8 cellular contexts compared by ENCODE assay signal in the genomic region with DNA sequence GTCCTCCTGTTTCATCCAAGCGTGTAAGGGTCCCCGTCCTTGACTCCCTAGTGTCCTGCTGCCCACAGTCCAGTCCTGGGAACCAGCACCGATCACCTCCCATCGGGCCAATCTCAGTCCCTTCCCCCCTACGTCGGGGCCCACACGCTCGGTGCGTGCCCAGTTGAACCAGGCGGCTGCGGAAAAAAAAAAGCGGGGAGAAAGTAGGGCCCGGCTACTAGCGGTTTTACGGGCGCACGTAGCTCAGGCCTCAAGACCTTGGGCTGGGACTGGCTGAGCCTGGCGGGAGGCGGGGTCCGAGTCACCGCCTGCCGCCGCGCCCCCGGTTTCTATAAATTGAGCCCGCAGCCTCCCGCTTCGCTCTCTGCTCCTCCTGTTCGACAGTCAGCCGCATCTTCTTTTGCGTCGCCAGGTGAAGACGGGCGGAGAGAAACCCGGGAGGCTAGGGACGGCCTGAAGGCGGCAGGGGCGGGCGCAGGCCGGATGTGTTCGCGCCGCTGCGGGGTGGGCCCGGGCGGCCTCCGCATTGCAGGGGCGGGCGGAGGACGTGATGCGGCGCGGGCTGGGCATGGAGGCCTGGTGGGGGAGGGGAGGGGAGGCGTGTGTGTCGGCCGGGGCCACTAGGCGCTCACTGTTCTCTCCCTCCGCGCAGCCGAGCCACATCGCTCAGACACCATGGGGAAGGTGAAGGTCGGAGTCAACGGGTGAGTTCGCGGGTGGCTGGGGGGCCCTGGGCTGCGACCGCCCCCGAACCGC. TPM values are rescaled to one million over a fixed set of nuclear protein-coding genes. Genes with fewer than 3 reads are reported as not detected.
DNase-seq lines count a peak whose midpoint lies in the region; ATAC-seq and TF ChIP-seq lines count a peak whose summit lies in the region.

Gene GAPDH (plus strand): TSS at position 360 of the 756 bp plus-strand sequence. CDS start 316 bp downstream, at position 676.

- TF ChIP-seq POLR2A in IMR-90 (IDR thresholded peaks at IDR 0.05; ENCODE audit: low read depth, low read length), result peak; percentile 100

- peaks cover 2 to 65% of the 10 kb centered on the region in 2 experiments; a peak in 3 of 4 replicates for H3K79me1 ChIP-seq in IMR-90 (ENCODE audit: low read depth in 1 of 2, low read length in 2 of 2)

- in situ Hi-C loops in IMR-90 (cut with MboI; ENCODE audit: low sequenced_read_pairs), result no loop called here

- peak within 1 kb of the TSS; percentile 95 for H2AK5ac ChIP-seq in IMR-90 (ENCODE audit: low read depth, low read length)

- H3K36me3 ChIP-seq in IMR-90 (ENCODE audit: control insufficient read depth, insufficient read depth, low read length), result peaks cover 52% of the 10 kb centered on the region
- peaks cover 82% of the 10 kb centered on the region for H3K36me3 ChIP-seq in OCI-LY7 (ENCODE audit: insufficient read depth, low read length)
- peaks cover 4% of the 10 kb centered on the region for H3K36me3 ChIP-seq in mucosa of descending colon (ENCODE audit: low read depth)

- H2BK5ac ChIP-seq in IMR-90 (ENCODE audit: low read depth, low read length, poor library complexity, severe bottlenecking), result peak within 1 kb of the TSS; percentile 99

- H2AFZ ChIP-seq in IMR-90 (replicated peaks; ENCODE audit: low read length, poor library complexity) (peak within 1 kb of the TSS; percentile 95), OCI-LY7 (ENCODE audit: low read length) (peak within 1 kb of the TSS; percentile 64; the same call in 1 of the 2 replicates)

- peak within 1 kb of the TSS; percentile 94 for H3K27ac ChIP-seq in IMR-90 (ENCODE audit: insufficient read depth, low read length)
- H3K27ac ChIP-seq in OCI-LY7 (ENCODE audit: low read depth, low read length, poor library complexity, severe bottlenecking), result peak within 1 kb of the TSS; percentile 95

- peak within 1 kb of the TSS; percentile 86 for H2BK20ac ChIP-seq in IMR-90 (ENCODE audit: low read depth, low read length)

- peak within 1 kb of the TSS; percentile 80 to 98 for H4K8ac ChIP-seq in IMR-90 (ENCODE audit: low read depth in 2 of 2, low read length in 2 of 2)

- peaks cover 43% of the 10 kb centered on the region for H3K79me2 ChIP-seq in OCI-LY7 (ENCODE audit: insufficient read depth, low read depth, low read length)

- H3K4me3 ChIP-seq in IMR-90 (ENCODE audit: insufficient read depth, low read depth, low read length) (peak within 1 kb of the TSS; percentile 66), OCI-LY7 (ENCODE audit: low read depth, low read length, poor library complexity, severe bottlenecking) (peak within 1 kb of the TSS; percentile 93), mucosa of descending colon (peak within 1 kb of the TSS; percentile 86)

- H2AK9ac ChIP-seq in IMR-90 (replicated peaks; ENCODE audit: low read depth, low read length, poor library complexity), result peak within 1 kb of the TSS; percentile 100

- peak; percentile 62 for ATAC-seq in GM21528 (IDR thresholded peaks at IDR 0.05; ENCODE audit: low FRiP score, unreplicated experiment)
- peak; percentile 51 for ATAC-seq in IMR-90 (ENCODE audit: low read depth)
- ATAC-seq in mucosa of descending colon, result peak; percentile 80

- BruUV-seq in IMR-90 (replicated peaks; lab: Mats Ljungman, UMichigan) (no TSS peak), OCI-LY7 (replicated peaks; lab: Mats Ljungman, UMichigan) (no TSS peak)

- H3K56ac ChIP-seq in IMR-90 (ENCODE audit: extremely low read depth, insufficient read depth, low read length), result peak within 1 kb of the TSS; percentile 92

- H3K9me3 ChIP-seq in IMR-90 (ENCODE audit: control insufficient read depth, insufficient read depth, low read length) (no peaks in the 10 kb centered on the region), OCI-LY7 (ENCODE audit: low read length) (no peaks in the 10 kb centered on the region), mucosa of descending colon (no peaks in the 10 kb centered on the region)

- intact Hi-C loops in IMR-90 (cut with micrococcal nuclease), result loop anchor here (1.0 kb wide), 1 partner anchor 111 kb away; no protein-coding TSS in a partner anchor
- intact Hi-C loops in OCI-LY7 (cut with micrococcal nuclease; ENCODE audit: unreplicated experiment), result loop anchor here (1.0 to 5.0 kb wide), 3 partner anchors 40 to 197 kb away; partner anchors contain the start of genes NCAPD2 and VAMP1
- intact Hi-C loops in mucosa of descending colon (cut with DNase I, micrococcal nuclease), result no loop called here

- H4K5ac ChIP-seq in IMR-90 (ENCODE audit: low read depth, low read length), result peak within 1 kb of the TSS; percentile 93

- H4K20me1 ChIP-seq in IMR-90 (ENCODE audit: insufficient read depth, low read length) (peaks cover 50% of the 10 kb centered on the region), OCI-LY7 (ENCODE audit: insufficient read depth, low read length) (peaks cover 11% of the 10 kb centered on the region; the same call in 1 of the 2 replicates)

- peak within 1 kb of the TSS; percentile 95 for H3K4me2 ChIP-seq in IMR-90 (ENCODE audit: low read depth, low read length)
- peak within 1 kb of the TSS; percentile 93 for H3K4me2 ChIP-seq in OCI-LY7 (ENCODE audit: low read length)

- H3K9me2 ChIP-seq in OCI-LY7 (ENCODE audit: insufficient read depth, low read length), result no peaks in the 10 kb centered on the region

- no peaks in the 10 kb centered on the region for H3K27me3 ChIP-seq in IMR-90 (ENCODE audit: control insufficient read depth, insufficient read depth, low read length)

- 0 out of 2 replicates have a peak, but pooled peaks have one; percentile 3 for TF ChIP-seq CTCF in IMR-90 (conservative IDR thresholded peaks at IDR 0.05; ENCODE audit: low read depth, low read length)
- no peak for TF ChIP-seq CTCF in OCI-LY7 (conservative IDR thresholded peaks at IDR 0.05; ENCODE audit: low read length)
- TF ChIP-seq CTCF in mucosa of descending colon (IDR thresholded peaks at IDR 0.05), result no peak

- H2BK15ac ChIP-seq in IMR-90 (ENCODE audit: low read depth, low read length), result peak within 1 kb of the TSS; percentile 96; the same call in 2 of the 3 replicates

- H4K91ac ChIP-seq in IMR-90 (ENCODE audit: insufficient read depth, low read depth, low read length), result peak within 1 kb of the TSS; percentile 99

- 2% methylated on average over 44 of the region's 69 CpGs; no CpG with 5 or more reads in 1 of the 2 experiments for WGBS in IMR-90 (ENCODE audit: extremely low coverage in 2 of 2, insufficient read length in 1 of 2), 2 experiments

- no peak for TF ChIP-seq RAD21 in IMR-90 (IDR thresholded peaks at IDR 0.05; ENCODE audit: low read length)

- dilution Hi-C loops in IMR-90 (cut with HindIII; ENCODE audit: low sequenced_read_pairs, unreplicated experiment), result no loop called here

- peak within 1 kb of the TSS; percentile 96 for H3K23ac ChIP-seq in IMR-90 (ENCODE audit: low read depth, low read length)

- H2BK120ac ChIP-seq in IMR-90 (ENCODE audit: low read depth, low read length), result peak within 1 kb of the TSS; percentile 96

- peak; percentile 82 for DNase-seq in DMS 273 treated with DMSO at 0.1 percent for 48 hours (lab: John Stamatoyannopoulos, UW)
- DNase-seq in IMR-90, result peak; percentile 97
- peak; percentile 99 for DNase-seq in OCI-LY7 (ENCODE audit: low spot score)
- DNase-seq in activated T-cell treated with anti-CD3 and anti-CD28 coated beads for 24 hours (ENCODE audit: low read depth), result peak; percentile 85
- peak; percentile 81 for DNase-seq in epidermal melanocyte (ENCODE audit: insufficient read length, low spot score)
- peak; percentile 93 to 96 (median 94) for DNase-seq in mucosa of descending colon
- peak; percentile 67 to 82 for DNase-seq in stimulated activated CD8-positive, alpha-beta memory T cell treated with anti-CD3 and anti-CD28 coated beads, Interleukin-4, amount 100 ng/mL, for 4 hours (ENCODE audit: low read depth in 2 of 2, low spot score in 1 of 2)

- POLR2A ChIA-PET in IMR-90 (lab: Charles Lee; ENCODE audit: unreplicated experiment), result interaction anchor here (0.5 to 2.9 kb wide), 41 partner anchors 12 to 543 kb away, joined by 3 to 48 read pairs (median 6); partner anchors contain the start of genes COPS7A, MRPL51, NOP2 and VAMP1
- POLR2A ChIA-PET in OCI-LY7 (lab: Charles Lee), result interaction anchor here (0.5 to 2.9 kb wide), 25 partner anchors 8 to 325 kb away, joined by 3 to 14 read pairs (median 4); partner anchors contain the start of genes TAPBPL, USP5 and VAMP1

- peak within 1 kb of the TSS; percentile 99 for H3K14ac ChIP-seq in IMR-90 (replicated peaks; ENCODE audit: low read depth, low read length)

- H3K9ac ChIP-seq in IMR-90 (ENCODE audit: low read depth, low read length), result peak within 1 kb of the TSS; percentile 92

- H3K4me1 ChIP-seq in IMR-90 (ENCODE audit: control insufficient read depth, insufficient read depth, low read length), result peaks cover 12% of the 10 kb centered on the region
- H3K4me1 ChIP-seq in OCI-LY7 (ENCODE audit: insufficient read depth, low read length, poor library complexity, severe bottlenecking), result peaks cover 49% of the 10 kb centered on the region
- peaks cover 38% of the 10 kb centered on the region for H3K4me1 ChIP-seq in mucosa of descending colon (ENCODE audit: low read depth)

- H3K4ac ChIP-seq in IMR-90 (ENCODE audit: low read depth, low read length), result peak within 1 kb of the TSS; percentile 97

- peak within 1 kb of the TSS; percentile 95 for H3K18ac ChIP-seq in IMR-90 (ENCODE audit: low read depth, low read length)

- H3K9me1 ChIP-seq in IMR-90 (ENCODE audit: insufficient read depth, low read length), result no peaks in the 10 kb centered on the region

- CTCF ChIA-PET in IMR-90 (lab: Yijun Ruan, JAX) (interaction anchor here (0.6 kb wide), 1 partner anchor 68 kb away, joined by 5 read pairs; no protein-coding TSS in a partner anchor), OCI-LY7 (lab: Charles Lee; ENCODE audit: unreplicated experiment) (no interaction called here)

TF ChIP-seq in IMR-90, 13 proteins besides CTCF, POLR2A, EP300 and RAD21 (continues in another document):
- TF ChIP-seq MXI1 (IDR thresholded peaks at IDR 0.05; ENCODE audit: borderline replicate concordance, low read depth, low read length) (no peak; the same call in none of the 2 replicates), RCOR1 (IDR thresholded peaks at IDR 0.05; ENCODE audit: insufficient replicate concordance, low read length) (no peak), CEBPB (IDR thresholded peaks at IDR 0.05; ENCODE audit: low read depth, low read length) (no peak), BHLHE40 (IDR thresholded peaks at IDR 0.05; ENCODE audit: low read depth, low read length) (peak; percentile 69), FOS (IDR thresholded peaks at IDR 0.05; ENCODE audit: low read depth, low read length) (no peak), SMC3 (IDR thresholded peaks at IDR 0.05; ENCODE audit: low read depth, low read length) (no peak), NFE2L2 (IDR thresholded peaks at IDR 0.05; ENCODE audit: low read depth, low read length) (no peak), CHD1 (IDR thresholded peaks at IDR 0.05; ENCODE audit: low read depth, low read length) (no peak; the same call in 1 of the 2 replicates)

RNA-seq across cellular contexts. Expression of gene GAPDH, which starts in this region (rescaled TPM):
- 11,536 and 12,939 TPM in 2 replicates for total RNA-seq in IMR-90 (2012; rRNA removed)
- 21,893 and 22,387 TPM in 2 replicates for polyA plus RNA-seq in IMR-90 (2012; rRNA removed)
- polyA plus RNA-seq in IMR-90 (2012; cell fraction: cytosol; rRNA removed), result 8,363 and 20,126 TPM in 2 replicates
- polyA plus RNA-seq in IMR-90 (2012; cell fraction: nucleus; rRNA removed; ENCODE audit: low replicate concordance), result 5,196 and 8,980 TPM in 2 replicates
- total RNA-seq in OCI-LY7 (2014; rRNA removed; shearing (Covaris generic)), result 3,369 and 3,801 TPM in 2 replicates
- total RNA-seq in OCI-LY7 (2022), result 3,794 and 4,502 TPM in 2 replicates
- total RNA-seq in mucosa of descending colon, result 1,000 to 10,000 TPM; 1,543 to 3,034 (median 2,070) TPM

Comparison
In these comparisons a context has a peak if more than half of its experiments do, and no peak if none do; other contexts are left out.
1. Peak in every context shown above with its lines: DNase-seq, ATAC-seq, H3K4me3 ChIP-seq and H3K27ac ChIP-seq.
2. intact Hi-C loops: an anchor here in IMR-90 (1.0 kb wide) and OCI-LY7 (1.0 to 5.0 kb wide); none called in mucosa of descending colon.